In the genomic region with DNA sequence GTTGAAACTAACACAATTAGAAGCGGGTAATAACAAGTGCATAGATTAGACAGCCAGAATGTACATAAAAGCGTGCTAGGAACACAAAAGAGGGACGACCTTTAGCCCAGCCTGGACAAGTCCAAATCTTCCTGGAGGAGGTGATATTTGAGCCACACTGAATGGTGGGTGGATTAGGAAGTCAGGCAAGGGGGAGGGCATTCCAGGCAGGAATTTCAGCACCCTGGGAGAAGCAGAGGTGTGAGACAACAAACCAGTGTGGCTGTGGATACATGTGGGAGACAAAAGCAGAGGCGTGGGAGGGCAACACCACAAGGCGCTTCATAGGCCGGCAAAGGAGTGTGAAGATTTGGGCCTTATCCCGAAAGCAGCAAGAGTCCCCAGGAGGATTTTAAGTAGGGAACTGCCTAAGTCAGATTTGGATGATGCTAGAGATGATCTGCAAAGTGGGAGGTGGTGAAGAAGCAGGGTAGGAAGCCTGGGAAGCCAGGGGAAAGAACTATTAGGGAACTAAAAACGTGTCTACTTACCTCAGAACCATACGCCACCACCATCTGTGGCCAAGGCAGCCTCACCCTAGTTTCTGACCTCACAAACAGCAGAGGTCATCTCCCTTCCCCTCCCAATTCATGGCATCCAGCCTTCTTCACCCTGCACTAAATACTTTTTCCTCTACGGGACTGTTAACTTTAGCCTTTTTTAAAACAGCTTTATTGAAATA, we compare ENCODE assay signal across 1 cellular context.
TF ChIP-seq lines count a peak whose summit lies in the region.

No MANE protein-coding gene starts in this region.

TF ChIP-seq in liver, 16 proteins besides CTCF, POLR2A, EP300 and RAD21 (continued from another document):
- TF ChIP-seq, protein P1, sequence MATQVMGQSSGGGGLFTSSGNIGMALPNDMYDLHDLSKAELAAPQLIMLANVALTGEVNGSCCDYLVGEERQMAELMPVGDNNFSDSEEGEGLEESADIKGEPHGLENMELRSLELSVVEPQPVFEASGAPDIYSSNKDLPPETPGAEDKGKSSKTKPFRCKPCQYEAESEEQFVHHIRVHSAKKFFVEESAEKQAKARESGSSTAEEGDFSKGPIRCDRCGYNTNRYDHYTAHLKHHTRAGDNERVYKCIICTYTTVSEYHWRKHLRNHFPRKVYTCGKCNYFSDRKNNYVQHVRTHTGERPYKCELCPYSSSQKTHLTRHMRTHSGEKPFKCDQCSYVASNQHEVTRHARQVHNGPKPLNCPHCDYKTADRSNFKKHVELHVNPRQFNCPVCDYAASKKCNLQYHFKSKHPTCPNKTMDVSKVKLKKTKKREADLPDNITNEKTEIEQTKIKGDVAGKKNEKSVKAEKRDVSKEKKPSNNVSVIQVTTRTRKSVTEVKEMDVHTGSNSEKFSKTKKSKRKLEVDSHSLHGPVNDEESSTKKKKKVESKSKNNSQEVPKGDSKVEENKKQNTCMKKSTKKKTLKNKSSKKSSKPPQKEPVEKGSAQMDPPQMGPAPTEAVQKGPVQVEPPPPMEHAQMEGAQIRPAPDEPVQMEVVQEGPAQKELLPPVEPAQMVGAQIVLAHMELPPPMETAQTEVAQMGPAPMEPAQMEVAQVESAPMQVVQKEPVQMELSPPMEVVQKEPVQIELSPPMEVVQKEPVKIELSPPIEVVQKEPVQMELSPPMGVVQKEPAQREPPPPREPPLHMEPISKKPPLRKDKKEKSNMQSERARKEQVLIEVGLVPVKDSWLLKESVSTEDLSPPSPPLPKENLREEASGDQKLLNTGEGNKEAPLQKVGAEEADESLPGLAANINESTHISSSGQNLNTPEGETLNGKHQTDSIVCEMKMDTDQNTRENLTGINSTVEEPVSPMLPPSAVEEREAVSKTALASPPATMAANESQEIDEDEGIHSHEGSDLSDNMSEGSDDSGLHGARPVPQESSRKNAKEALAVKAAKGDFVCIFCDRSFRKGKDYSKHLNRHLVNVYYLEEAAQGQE (IDR thresholded peaks at IDR 0.05), result peak; percentile 24
- TF ChIP-seq FOXA2 (IDR thresholded peaks at IDR 0.05), result no peak
